In the genomic region with DNA sequence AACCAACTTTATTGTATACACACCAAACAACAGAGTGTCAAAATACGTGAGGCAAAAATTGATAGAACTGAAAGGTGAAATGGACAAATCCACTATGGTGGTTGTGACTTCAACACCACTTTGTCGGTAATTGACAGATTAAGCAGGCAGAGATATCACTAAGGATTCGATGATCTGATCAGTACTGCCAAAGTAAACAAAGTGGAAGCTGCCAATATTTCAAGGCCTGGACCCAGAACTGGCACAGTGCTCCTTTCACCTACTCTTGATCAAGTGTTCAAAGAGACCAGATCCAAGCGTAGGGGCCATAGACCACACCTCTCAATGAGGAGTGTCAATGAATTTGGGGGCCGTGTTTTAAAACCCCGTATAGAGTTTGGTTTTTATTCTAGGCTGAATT, we compare ENCODE assay signal across 23 cellular contexts.
DNase-seq lines count a peak whose midpoint lies in the region; ATAC-seq and TF ChIP-seq lines count a peak whose summit lies in the region.
"Had no signal": no experiment of that assay in that cellular context is flagged by ENCODE, and none has a peak within 500 bp of the region (broad histone marks: within the 10 kb centered on the region; RNA-seq: fewer than 3 reads in every experiment).

No MANE protein-coding gene starts in this region.

- no peak overlapping the region for H3K4ac ChIP-seq in H9 (ENCODE audit: low read depth, low read length)

- peaks cover 93% of the 10 kb centered on the region for H3K4me1 Mint-ChIP-seq in stimulated activated memory B cell treated with anti-CD40 and anti-IgM and Interleukin-4, amounts not matched to agents 10 μg/mL and 1 μg/mL and 100 μg/mL, for 72 hours
- H3K4me1 Mint-ChIP-seq in H9: peaks cover 25 to 36% of the 10 kb centered on the region in 2 experiments
- no peaks in the 10 kb centered on the region for H3K4me1 Mint-ChIP-seq in activated T-helper 17 cell treated with anti-CD3 and anti-CD28 coated beads, Interleukin-2, amount 50 U/mL, for 72 hours

- no peak overlapping the region for H2BK20ac ChIP-seq in H9 (ENCODE audit: low read depth, low read length, poor library complexity, severe bottlenecking)

- H3K27ac Mint-ChIP-seq in stimulated activated memory B cell treated with anti-CD40 and anti-IgM and Interleukin-4, amounts not matched to agents 10 μg/mL and 1 μg/mL and 100 μg/mL, for 72 hours: peak overlapping the region; percentile 30
- no peak overlapping the region; a peak in 1 of 7 replicates for H3K27ac Mint-ChIP-seq in H9
- H3K27ac Mint-ChIP-seq in activated T-helper 17 cell treated with anti-CD3 and anti-CD28 coated beads, Interleukin-2, amount 50 U/mL, for 72 hours: no peak overlapping the region
- H3K27ac Mint-ChIP-seq: CD8-positive, alpha-beta T cell had no signal

- H3T11ph ChIP-seq in H9 (ENCODE audit: low read length): no peak overlapping the region

- no peak overlapping the region for H3K18ac ChIP-seq in H9 (ENCODE audit: insufficient read length, low read depth, low read length)

- H2BK5ac ChIP-seq in H9 (ENCODE audit: insufficient read length, low read length): no peak overlapping the region

- H3K9me3 Mint-ChIP-seq in stimulated activated memory B cell treated with anti-CD40 and anti-IgM and Interleukin-4, amounts not matched to agents 10 μg/mL and 1 μg/mL and 100 μg/mL, for 72 hours: peaks cover 2% of the 10 kb centered on the region
- H3K9me3 Mint-ChIP-seq in H9: no peaks in the 10 kb centered on the region
- H3K9me3 Mint-ChIP-seq in activated T-helper 17 cell treated with anti-CD3 and anti-CD28 coated beads, Interleukin-2, amount 50 U/mL, for 72 hours: peaks cover 14% of the 10 kb centered on the region
- H3K9me3 Mint-ChIP-seq: CD8-positive, alpha-beta T cell had no signal

- no peak overlapping the region for H3K56ac ChIP-seq in H9 (ENCODE audit: insufficient read length, low read depth, low read length)

- H3K9me3 ChIP-seq in H9 (ENCODE audit: control insufficient read depth, low read depth, low read length): no peaks in the 10 kb centered on the region
- H3K9me3 ChIP-seq: A549, Caco-2 had no signal

- peaks cover 65% of the 10 kb centered on the region for H3K36me3 Mint-ChIP-seq in stimulated activated memory B cell treated with anti-CD40 and anti-IgM and Interleukin-4, amounts not matched to agents 10 μg/mL and 1 μg/mL and 100 μg/mL, for 72 hours
- no peaks in the 10 kb centered on the region; a peak in 1 of 7 replicates for H3K36me3 Mint-ChIP-seq in H9 (ENCODE audit: insufficient read depth in 1 of 3, low read depth in 3 of 3)
- H3K36me3 Mint-ChIP-seq in activated T-helper 17 cell treated with anti-CD3 and anti-CD28 coated beads, Interleukin-2, amount 50 U/mL, for 72 hours (ENCODE audit: low read depth): no peaks in the 10 kb centered on the region
- H3K36me3 Mint-ChIP-seq: CD8-positive, alpha-beta T cell had no signal

- H4K91ac ChIP-seq in H9 (ENCODE audit: insufficient read length, low read depth, low read length): no peak overlapping the region

- H3K27me3 ChIP-seq in H9 (ENCODE audit: insufficient read depth, low read length): no peaks in the 10 kb centered on the region

- H3K27ac ChIP-seq in C4-2B (peak overlapping the region; percentile 39; the same call in 1 of the 2 replicates), H9 (ENCODE audit: insufficient read length, low read depth, low read length) (no peak overlapping the region)
- H3K27ac ChIP-seq: A549, SK-N-MC had no signal

- no peak overlapping the region for H3K4me2 ChIP-seq in H9 (ENCODE audit: insufficient read depth, insufficient read length, low read length)
- H3K4me2 ChIP-seq: A549 had no signal

- peak; percentile 68 for ATAC-seq in left lobe of liver
- no peak for ATAC-seq in stimulated activated memory B cell treated with anti-CD40 and anti-IgM and Interleukin-4, amounts not matched to agents 10 μg/mL and 1 μg/mL and 100 μg/mL, for 72 hours
- ATAC-seq in activated T-helper 17 cell treated with anti-CD3 and anti-CD28 coated beads, Interleukin-2, amount 50 U/mL, for 72 hours (replicated peaks): no peak
- ATAC-seq: A549; CD8-positive, alpha-beta T cell; K562 had no signal

- no peak overlapping the region for H3K4me3 Mint-ChIP-seq in stimulated activated memory B cell treated with anti-CD40 and anti-IgM and Interleukin-4, amounts not matched to agents 10 μg/mL and 1 μg/mL and 100 μg/mL, for 72 hours
- H3K4me3 Mint-ChIP-seq in H9: no peak overlapping the region
- no peak overlapping the region for H3K4me3 Mint-ChIP-seq in activated T-helper 17 cell treated with anti-CD3 and anti-CD28 coated beads, Interleukin-2, amount 50 U/mL, for 72 hours
- H3K4me3 Mint-ChIP-seq: CD8-positive, alpha-beta T cell had no signal

- no peak overlapping the region for H4K5ac ChIP-seq in H9 (ENCODE audit: insufficient read length, low read depth, low read length)

- no peaks in the 10 kb centered on the region for H3K79me1 ChIP-seq in H9 (ENCODE audit: insufficient read depth, low read depth, low read length, poor library complexity, severe bottlenecking)

- no peak overlapping the region for H3K14ac ChIP-seq in H9 (ENCODE audit: insufficient read depth, low read length)

- no peak overlapping the region for H4K8ac ChIP-seq in H9 (replicated peaks; ENCODE audit: insufficient read length, low read depth, low read length)

- no peaks in the 10 kb centered on the region for H3K27me3 Mint-ChIP-seq in stimulated activated memory B cell treated with anti-CD40 and anti-IgM and Interleukin-4, amounts not matched to agents 10 μg/mL and 1 μg/mL and 100 μg/mL, for 72 hours
- no peaks in the 10 kb centered on the region for H3K27me3 Mint-ChIP-seq in H9 (ENCODE audit: low read depth)
- no peaks in the 10 kb centered on the region for H3K27me3 Mint-ChIP-seq in activated T-helper 17 cell treated with anti-CD3 and anti-CD28 coated beads, Interleukin-2, amount 50 U/mL, for 72 hours

- H2BK12ac ChIP-seq in H9 (ENCODE audit: insufficient read length, low read depth, low read length): no peak overlapping the region

- H3K79me2 ChIP-seq in H9 (ENCODE audit: insufficient read depth, low read length): no peaks in the 10 kb centered on the region

- H2BK15ac ChIP-seq in H9 (ENCODE audit: low read depth, low read length): no peak overlapping the region

- WGBS in H9 (ENCODE audit: extremely low coverage, insufficient read length, low lambda C conversion rate): no CpG with 5 or more reads among the region's 6 CpGs

- no peak overlapping the region for H2BK120ac ChIP-seq in H9 (ENCODE audit: low read depth, low read length, poor library complexity, severe bottlenecking)

- H3K23ac ChIP-seq in H9 (ENCODE audit: insufficient read length, low read depth, low read length): no peak overlapping the region

- H3K23me2 ChIP-seq in H9 (ENCODE audit: insufficient read length, low read depth, low read length, poor library complexity, severe bottlenecking): no peaks in the 10 kb centered on the region

- peaks cover 3% of the 10 kb centered on the region; the same call in 1 of the 2 replicates for H3K4me1 ChIP-seq in H9 (ENCODE audit: insufficient read depth, low read length)
- H3K4me1 ChIP-seq: A549 had no signal

- TF ChIP-seq CTCF in C4-2B (conservative IDR thresholded peaks at IDR 0.05): no peak
- no peak for TF ChIP-seq CTCF in H9 (conservative IDR thresholded peaks at IDR 0.05)

- H2AFZ ChIP-seq in H9 (ENCODE audit: low read length): no peak overlapping the region

- H3K9ac ChIP-seq in H9 (ENCODE audit: extremely low read depth, insufficient read length, low read length): no peak overlapping the region

- peak; percentile 46 for DNase-seq in NCI-H446 treated with DMSO at 0.1 percent for 48 hours (lab: John Stamatoyannopoulos, UW)
- DNase-seq in left lobe of liver (ENCODE audit: low spot score): peak; percentile 82
- DNase-seq in H9: no peak
- DNase-seq in activated CD4-positive, CD25-positive, alpha-beta regulatory T cell treated with anti-CD3 and anti-CD28 coated beads, Interleukin-2, amount 50 U/mL, for 72 hours: no peak
- DNase-seq: AML-193; Caco-2; CD8-positive, alpha-beta T cell; DMS79; EL; GDM1; MV-4-11; NCI-H1105; NCI-H146; NCI-H2029; NCI-H510A; NCI-H69; SIG-M5 had no signal

- H4K20me1 ChIP-seq in H9 (ENCODE audit: control insufficient read depth, insufficient read depth, insufficient read length): no peaks in the 10 kb centered on the region

- no peak overlapping the region for H2AK5ac ChIP-seq in H9 (ENCODE audit: insufficient read length, low read length)

Comparison
In these comparisons a context has a peak if more than half of its experiments do, and no peak if none do; other contexts are left out.
1. DNase-seq: peak in NCI-H446 treated with DMSO at 0.1 percent for 48 hours (single experiment) and left lobe of liver (single experiment); none in H9 (single experiment) and activated CD4-positive, CD25-positive, alpha-beta regulatory T cell treated with anti-CD3 and anti-CD28 coated beads, Interleukin-2, amount 50 U/mL, for 72 hours (single experiment).